In the genomic region with DNA sequence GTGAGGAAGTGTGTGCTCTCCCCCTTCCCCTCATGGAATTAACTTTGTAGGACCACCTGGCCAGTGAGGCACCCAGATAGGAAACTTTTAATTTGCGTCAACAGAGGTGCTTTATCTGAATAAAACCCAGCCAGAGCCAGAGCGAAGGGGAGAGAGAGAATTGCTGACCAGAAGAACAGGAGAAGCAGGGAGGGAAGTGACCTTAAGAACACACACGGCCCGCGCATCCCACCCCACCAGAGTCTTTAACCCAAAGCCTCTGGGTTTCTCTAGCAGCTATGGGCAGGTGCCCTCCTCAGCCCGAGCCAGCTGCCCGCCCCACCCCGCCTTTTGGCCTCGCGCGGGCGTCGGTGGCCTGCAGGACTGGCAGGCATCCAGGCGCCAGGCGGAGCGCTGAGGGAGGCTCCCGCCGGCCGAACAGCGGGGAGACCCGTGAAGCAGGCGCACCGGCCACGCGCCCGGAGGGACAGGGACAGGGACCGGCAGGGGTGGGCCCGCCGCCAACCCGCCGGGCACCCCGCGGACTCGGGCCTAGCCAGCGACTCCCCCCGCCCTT, we compare ENCODE assay signal across 1 cellular context.
TF ChIP-seq lines count a peak whose summit lies in the region.

No MANE protein-coding gene starts in this region.

TF ChIP-seq in HEK293, 187 proteins besides CTCF, POLR2A, EP300 and RAD21 (continued from another document):
- TF ChIP-seq KLF8 (tag by site-specific recombination; IDR thresholded peaks at IDR 0.05), result peak; percentile 34; the same call in 1 of the 2 replicates
- TF ChIP-seq ZNF776 (tag by site-specific recombination; IDR thresholded peaks at IDR 0.05; ENCODE audit: borderline replicate concordance), result no peak
- no peak for TF ChIP-seq ZBTB1 (tag by site-specific recombination; IDR thresholded peaks at IDR 0.05)
- TF ChIP-seq, protein P1, sequence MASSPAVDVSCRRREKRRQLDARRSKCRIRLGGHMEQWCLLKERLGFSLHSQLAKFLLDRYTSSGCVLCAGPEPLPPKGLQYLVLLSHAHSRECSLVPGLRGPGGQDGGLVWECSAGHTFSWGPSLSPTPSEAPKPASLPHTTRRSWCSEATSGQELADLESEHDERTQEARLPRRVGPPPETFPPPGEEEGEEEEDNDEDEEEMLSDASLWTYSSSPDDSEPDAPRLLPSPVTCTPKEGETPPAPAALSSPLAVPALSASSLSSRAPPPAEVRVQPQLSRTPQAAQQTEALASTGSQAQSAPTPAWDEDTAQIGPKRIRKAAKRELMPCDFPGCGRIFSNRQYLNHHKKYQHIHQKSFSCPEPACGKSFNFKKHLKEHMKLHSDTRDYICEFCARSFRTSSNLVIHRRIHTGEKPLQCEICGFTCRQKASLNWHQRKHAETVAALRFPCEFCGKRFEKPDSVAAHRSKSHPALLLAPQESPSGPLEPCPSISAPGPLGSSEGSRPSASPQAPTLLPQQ (tag by site-specific recombination; IDR thresholded peaks at IDR 0.05), result peak; percentile 95
- TF ChIP-seq KLF10 (tag by site-specific recombination; IDR thresholded peaks at IDR 0.05), result 0 out of 2 replicates have a peak, but pooled peaks have one; percentile 27
- TF ChIP-seq ZNF449 (tag by site-specific recombination; IDR thresholded peaks at IDR 0.05), result peak; percentile 82
- 0 out of 2 replicates have a peak, but pooled peaks have one; percentile 41 for TF ChIP-seq YY1 (tag by site-specific recombination; IDR thresholded peaks at IDR 0.05)
- TF ChIP-seq ZNF274 (IDR thresholded peaks at IDR 0.05; ENCODE audit: low read length), result no peak
- no peak for TF ChIP-seq ZNF274 (tag by site-specific recombination; IDR thresholded peaks at IDR 0.05; ENCODE audit: borderline replicate concordance)
- TF ChIP-seq PRDM1 (tag by site-specific recombination; IDR thresholded peaks at IDR 0.05), result no peak
- TF ChIP-seq ZNF549 (tag by site-specific recombination; IDR thresholded peaks at IDR 0.05), result no peak
- 0 out of 2 replicates have a peak, but pooled peaks have one; percentile 31 for TF ChIP-seq ZBTB44 (tag by site-specific recombination; IDR thresholded peaks at IDR 0.05)
- TF ChIP-seq IKZF3 (tag by site-specific recombination; IDR thresholded peaks at IDR 0.05), result peak; percentile 89
- TF ChIP-seq SCRT2 (tag by site-specific recombination; IDR thresholded peaks at IDR 0.05), result no peak
- TF ChIP-seq, protein P2, sequence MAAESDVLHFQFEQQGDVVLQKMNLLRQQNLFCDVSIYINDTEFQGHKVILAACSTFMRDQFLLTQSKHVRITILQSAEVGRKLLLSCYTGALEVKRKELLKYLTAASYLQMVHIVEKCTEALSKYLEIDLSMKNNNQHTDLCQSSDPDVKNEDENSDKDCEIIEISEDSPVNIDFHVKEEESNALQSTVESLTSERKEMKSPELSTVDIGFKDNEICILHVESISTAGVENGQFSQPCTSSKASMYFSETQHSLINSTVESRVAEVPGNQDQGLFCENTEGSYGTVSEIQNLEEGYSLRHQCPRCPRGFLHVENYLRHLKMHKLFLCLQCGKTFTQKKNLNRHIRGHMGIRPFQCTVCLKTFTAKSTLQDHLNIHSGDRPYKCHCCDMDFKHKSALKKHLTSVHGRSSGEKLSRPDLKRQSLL (tag by site-specific recombination; IDR thresholded peaks at IDR 0.05), result no peak
- no peak for TF ChIP-seq ZNF639 (tag by site-specific recombination; IDR thresholded peaks at IDR 0.05)
- TF ChIP-seq SP2 (tag by site-specific recombination; IDR thresholded peaks at IDR 0.05), result no peak
- no peak for TF ChIP-seq ZNF843 (tag by site-specific recombination; IDR thresholded peaks at IDR 0.05)
- TF ChIP-seq, protein P3, sequence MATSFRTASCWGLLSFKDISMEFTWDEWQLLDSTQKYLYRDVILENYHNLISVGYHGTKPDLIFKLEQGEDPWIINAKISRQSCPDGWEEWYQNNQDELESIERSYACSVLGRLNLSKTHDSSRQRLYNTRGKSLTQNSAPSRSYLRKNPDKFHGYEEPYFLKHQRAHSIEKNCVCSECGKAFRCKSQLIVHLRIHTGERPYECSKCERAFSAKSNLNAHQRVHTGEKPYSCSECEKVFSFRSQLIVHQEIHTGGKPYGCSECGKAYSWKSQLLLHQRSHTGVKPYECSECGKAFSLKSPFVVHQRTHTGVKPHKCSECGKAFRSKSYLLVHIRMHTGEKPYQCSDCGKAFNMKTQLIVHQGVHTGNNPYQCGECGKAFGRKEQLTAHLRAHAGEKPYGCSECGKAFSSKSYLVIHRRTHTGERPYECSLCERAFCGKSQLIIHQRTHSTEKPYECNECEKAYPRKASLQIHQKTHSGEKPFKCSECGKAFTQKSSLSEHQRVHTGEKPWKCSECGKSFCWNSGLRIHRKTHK (tag by site-specific recombination; IDR thresholded peaks at IDR 0.05), result no peak
- TF ChIP-seq ZFHX2 (tag by site-specific recombination; conservative IDR thresholded peaks at IDR 0.05), result peak; percentile 53
- peak; percentile 41; the same call in 1 of the 2 replicates for TF ChIP-seq ZNF37A (tag by site-specific recombination; IDR thresholded peaks at IDR 0.05)
- 0 out of 2 replicates have a peak, but pooled peaks have one; percentile 6 for TF ChIP-seq KLF1 (tag by site-specific recombination; IDR thresholded peaks at IDR 0.05)
- peak; percentile 20; the same call in 1 of the 2 replicates for TF ChIP-seq MEIS1 (CRISPR knock-in tag; IDR thresholded peaks at IDR 0.05; ENCODE audit: borderline replicate concordance)
- no peak for TF ChIP-seq ZNF311 (tag by site-specific recombination; IDR thresholded peaks at IDR 0.05; ENCODE audit: borderline replicate concordance)
